ENCODE assay signal across 15 cellular contexts in genomic region chr7:129646369-129647021, GRCh38. TPM values are rescaled to one million over a fixed set of nuclear protein-coding genes. Genes with fewer than 3 reads are reported as not detected.
DNase-seq lines count a peak whose midpoint lies in the region; ATAC-seq, FAIRE-seq and TF ChIP-seq lines count a peak whose summit lies in the region.
"Had no signal": no experiment of that assay in that cellular context is flagged by ENCODE, and none has a peak within 500 bp of the region (broad histone marks: within the 10 kb centered on the region; RNA-seq: fewer than 3 reads in every experiment).

No MANE protein-coding gene starts in this region.

- H3K9me3 Mint-ChIP-seq in activated naive CD8-positive, alpha-beta T cell treated with anti-CD3 and anti-CD28 coated beads for 36 hours: no peaks in the 10 kb centered on the region

- H3K27ac Mint-ChIP-seq in activated naive CD8-positive, alpha-beta T cell treated with anti-CD3 and anti-CD28 coated beads for 36 hours: peak overlapping the region; percentile 26

- H3K9ac ChIP-seq in HUES64 (ENCODE audit: low read depth, low read length): no peak overlapping the region
- no peak overlapping the region for H3K9ac ChIP-seq in iPS-18a (ENCODE audit: low read length)
- H3K9ac ChIP-seq in kidney (ENCODE audit: low read length in 2 of 2): no peak overlapping the region

- H3K4me3 ChIP-seq in HUES64 (ENCODE audit: low read length) (no peak overlapping the region), iPS-18a (ENCODE audit: low read length) (peak overlapping the region; percentile 4), kidney (ENCODE audit: low read length in 2 of 2) (no peak overlapping the region), mucosa of descending colon (no peak overlapping the region)

- no peaks in the 10 kb centered on the region for H3K27me3 ChIP-seq in HUES64 (ENCODE audit: insufficient read depth, low read length)
- H3K27me3 ChIP-seq in iPS-18a (ENCODE audit: control insufficient read depth, insufficient read depth, low read length): no peaks in the 10 kb centered on the region

- 67% methylated on average over 4 of the region's 4 CpGs for WGBS in HUES64

- intact Hi-C loops in kidney (cut with DNase I): no loop called here
- intact Hi-C loops in mucosa of descending colon (cut with DNase I, micrococcal nuclease): no loop called here

- H3K4me1 ChIP-seq in HUES64 (ENCODE audit: insufficient read depth, low read length): peaks cover 39% of the 10 kb centered on the region
- H3K4me1 ChIP-seq in iPS-18a (ENCODE audit: control insufficient read depth, low read depth, low read length): peaks cover 39% of the 10 kb centered on the region
- no peaks in the 10 kb centered on the region for H3K4me1 ChIP-seq in kidney (ENCODE audit: control insufficient read depth in 1 of 2, insufficient read depth in 1 of 2, low read depth in 1 of 2, low read length in 2 of 2)
- H3K4me1 ChIP-seq in mucosa of descending colon (ENCODE audit: low read depth): no peaks in the 10 kb centered on the region

- peaks cover 16% of the 10 kb centered on the region for H3K36me3 Mint-ChIP-seq in activated naive CD8-positive, alpha-beta T cell treated with anti-CD3 and anti-CD28 coated beads for 36 hours

- H3K27ac ChIP-seq in HUES64 (ENCODE audit: low read depth, low read length): peak overlapping the region; percentile 58
- H3K27ac ChIP-seq in iPS-18a (ENCODE audit: low read length): no peak overlapping the region
- no peak overlapping the region for H3K27ac ChIP-seq in kidney (ENCODE audit: low read depth in 2 of 2, low read length in 2 of 2)

- no peaks in the 10 kb centered on the region for H3K9me3 ChIP-seq in HUES64 (ENCODE audit: insufficient read depth, low read depth, low read length)
- H3K9me3 ChIP-seq in iPS-18a (ENCODE audit: control insufficient read depth, low read depth, low read length): no peaks in the 10 kb centered on the region
- no peaks in the 10 kb centered on the region for H3K9me3 ChIP-seq in kidney (ENCODE audit: control insufficient read depth in 1 of 2, low read length in 2 of 2)
- H3K9me3 ChIP-seq in mucosa of descending colon: no peaks in the 10 kb centered on the region

- no peak for ATAC-seq in mucosa of descending colon

- no peak for TF ChIP-seq CTCF in kidney (IDR thresholded peaks at IDR 0.05; ENCODE audit: borderline replicate concordance, extremely low read depth, insufficient read depth)
- TF ChIP-seq CTCF in mucosa of descending colon (IDR thresholded peaks at IDR 0.05): no peak

- no peaks in the 10 kb centered on the region for H3K36me3 ChIP-seq in HUES64 (ENCODE audit: insufficient read depth, low read length)
- H3K36me3 ChIP-seq in iPS-18a (ENCODE audit: control insufficient read depth, low read depth, low read length): no peaks in the 10 kb centered on the region
- no peaks in the 10 kb centered on the region for H3K36me3 ChIP-seq in kidney (ENCODE audit: control insufficient read depth in 1 of 2, insufficient read depth in 2 of 2, low read length in 2 of 2)
- H3K36me3 ChIP-seq in mucosa of descending colon (ENCODE audit: low read depth): no peaks in the 10 kb centered on the region

- no peaks in the 10 kb centered on the region for H3K27me3 Mint-ChIP-seq in activated naive CD8-positive, alpha-beta T cell treated with anti-CD3 and anti-CD28 coated beads for 36 hours

- H3K4me1 Mint-ChIP-seq in activated naive CD8-positive, alpha-beta T cell treated with anti-CD3 and anti-CD28 coated beads for 36 hours: peaks cover 36% of the 10 kb centered on the region

- FAIRE-seq in kidney (lab: Jason Lieb, UNC): no peak
- FAIRE-seq: small intestine had no signal

- H3K4me3 Mint-ChIP-seq in activated naive CD8-positive, alpha-beta T cell treated with anti-CD3 and anti-CD28 coated beads for 36 hours: no peak overlapping the region

- DNase-seq in DMS53 (lab: John Stamatoyannopoulos, UW) (peak; percentile 48), Kasumi-1 (lab: John Stamatoyannopoulos, UW) (no peak), kidney (no peak), mucosa of descending colon (no peak)
- no peak for DNase-seq in activated naive CD8-positive, alpha-beta T cell treated with anti-CD3 and anti-CD28 coated beads for 36 hours
- DNase-seq in activated CD8-positive, alpha-beta memory T cell treated with anti-CD3 and anti-CD28 coated beads for 24 hours: no peak
- DNase-seq: activated CD4-positive, alpha-beta T cell treated with anti-CD3 and anti-CD28 coated beads, Interleukin-2, amount 50 U/mL, for 48 hours; DMS153; effector CD4-positive, alpha-beta T cell; HCEC 1CT; Karpas-422; NCI-H1694; small intestine had no signal

RNA-seq across cellular contexts. Expression of gene NRF1, which starts 35.0 kb away (rescaled TPM):
- polyA plus RNA-seq in HUES64 (2013, experiment 1 of 2): 13.2 TPM
- 15.0 TPM for polyA plus RNA-seq in HUES64 (2013, experiment 2 of 2)
- 10 to 100 TPM; 17.9 to 20.4 TPM for total RNA-seq in activated naive CD8-positive, alpha-beta T cell treated with anti-CD3 and anti-CD28 coated beads for 36 hours
- 19.4 TPM for total RNA-seq in kidney
- polyA plus RNA-seq in kidney (ENCODE audit: insufficient read depth, low read depth, low replicate concordance): 8.8 TPM
- 10 to 100 TPM; 13.3 to 21.8 (median 17.4) TPM for total RNA-seq in mucosa of descending colon
